ENCODE assay signal across 8 cellular contexts in genomic region chr1:148522561-148523204, GRCh38. TPM values are rescaled to one million over a fixed set of nuclear protein-coding genes. Genes with fewer than 3 reads are reported as not detected.
A peak's percentile ranks its signal among the peaks of the same experiment; 100 is the strongest.
DNase-seq lines count a peak whose midpoint lies in the region; ATAC-seq lines count a peak whose summit lies in the region.
"Not testable (repeated sequence)": the region's sequence is repeated elsewhere in the genome, so short reads cannot be mapped to it uniquely, and the experiment has no call there.

No MANE protein-coding gene starts in this region.

- not testable (repeated sequence) for H3K36me3 ChIP-seq in naive thymus-derived CD4-positive, alpha-beta T cell (ENCODE audit: control insufficient read depth in 2 of 3, insufficient read depth in 3 of 3, low read length in 3 of 3)

- H3K36me3 Mint-ChIP-seq in naive thymus-derived CD4-positive, alpha-beta T cell, result not testable (repeated sequence)

- CTCF ChIA-PET in naive thymus-derived CD4-positive, alpha-beta T cell (lab: Charles Lee), result not testable (repeated sequence)

- peak overlapping the region; percentile 92 to 100 (median 98) for H3K4me3 Mint-ChIP-seq in naive thymus-derived CD4-positive, alpha-beta T cell

- H3K27ac Mint-ChIP-seq in naive thymus-derived CD4-positive, alpha-beta T cell, result peak overlapping the region; percentile 93 to 99 (median 99)

- H3K27ac ChIP-seq in naive thymus-derived CD4-positive, alpha-beta T cell (ENCODE audit: low read depth, low read length), result peak overlapping the region; percentile 79

- not testable (repeated sequence) for H3K4me1 ChIP-seq in naive thymus-derived CD4-positive, alpha-beta T cell (ENCODE audit: control insufficient read depth in 2 of 2, insufficient read depth in 2 of 2, low read length in 2 of 2)

- not testable (repeated sequence) for H3K9me3 Mint-ChIP-seq in naive thymus-derived CD4-positive, alpha-beta T cell

- intact Hi-C loops in naive thymus-derived CD4-positive, alpha-beta T cell (cut with micrococcal nuclease), result loop anchor here (10.0 kb wide), 1 partner anchor 148 kb away; no protein-coding TSS in a partner anchor

- not testable (repeated sequence) for H3K9me3 ChIP-seq in naive thymus-derived CD4-positive, alpha-beta T cell (ENCODE audit: control insufficient read depth in 2 of 3, low read length in 3 of 3)

- POLR2A ChIA-PET in naive thymus-derived CD4-positive, alpha-beta T cell (lab: Charles Lee), result interaction anchor here (0.6 to 0.9 kb wide), 7 partner anchors 99 to 150 kb away, joined by 3 to 6 read pairs (median 3); no protein-coding TSS in a partner anchor

- DNase-seq in DMS53 (lab: John Stamatoyannopoulos, UW), result peak; percentile 98
- peak; percentile 93 for DNase-seq in Jurkat, Clone E6-1 (ENCODE audit: low read depth, low spot score)
- DNase-seq in RPMI7951 (ENCODE audit: low read depth), result peak; percentile 98
- DNase-seq in activated T-helper 1 cell treated with Interleukin-2 at 50 U/mL for 16 hours (ENCODE audit: low read depth), result peak; percentile 71
- DNase-seq in fibroblast of gingiva (ENCODE audit: low read depth), result peak; percentile 98
- peak; percentile 60 to 94 (median 86) for DNase-seq in naive thymus-derived CD4-positive, alpha-beta T cell
- DNase-seq in stimulated activated CD8-positive, alpha-beta memory T cell treated with anti-CD3 and anti-CD28 coated beads, Interleukin-7, amount 100 ng/mL, for 1 hour (ENCODE audit: low read depth in 2 of 2), result peak; percentile 74 to 76

- ATAC-seq in GM21619 (IDR thresholded peaks at IDR 0.05; ENCODE audit: unreplicated experiment), result peak; percentile 73
- peak; percentile 81 for ATAC-seq in naive thymus-derived CD4-positive, alpha-beta T cell

- H3K27me3 Mint-ChIP-seq in naive thymus-derived CD4-positive, alpha-beta T cell, result not testable (repeated sequence)

- peak overlapping the region; percentile 32 for H3K4me3 ChIP-seq in Jurkat, Clone E6-1 (ENCODE audit: low read length)
- peak overlapping the region; percentile 87 for H3K4me3 ChIP-seq in naive thymus-derived CD4-positive, alpha-beta T cell (ENCODE audit: low read length)

- H3K4me1 Mint-ChIP-seq in naive thymus-derived CD4-positive, alpha-beta T cell, result not testable (repeated sequence)

- not testable (repeated sequence) for H3K27me3 ChIP-seq in naive thymus-derived CD4-positive, alpha-beta T cell (ENCODE audit: control insufficient read depth in 2 of 2, insufficient read depth in 2 of 2, low read length in 2 of 2)

RNA-seq across cellular contexts. Expression of gene PPIAL4G, which starts 39.6 kb away (rescaled TPM):
- polyA plus RNA-seq in Jurkat, Clone E6-1 (2012; ENCODE audit: insufficient read depth, insufficient read length), result not detected
- not detected in 2 replicates for total RNA-seq in RPMI7951 (2014; rRNA removed; shearing (Covaris generic))
- total RNA-seq in naive thymus-derived CD4-positive, alpha-beta T cell, result 1 to 10 TPM in 2 of 5 experiments, under 1 TPM in 3; 0.27 to 5.8 (median 0.94) TPM
- under 1 TPM; 0.05 to 0.09 TPM for polyA plus RNA-seq in naive thymus-derived CD4-positive, alpha-beta T cell

Comparison
In these comparisons a context has a peak if more than half of its experiments do, and no peak if none do; other contexts are left out.
1. Peak in every context shown above with its lines: DNase-seq, ATAC-seq, H3K4me3 ChIP-seq and H3K27ac ChIP-seq.